Comparison of ENCODE assay signal across 1 cellular context in genomic region chr1:23169219-23169575, GRCh38.
TF ChIP-seq lines count a peak whose summit lies in the region.

No MANE protein-coding gene starts in this region.

TF ChIP-seq in HCT116, 20 proteins besides CTCF, POLR2A, EP300 and RAD21 (continued from another document):
- no peak for TF ChIP-seq CBX3 (IDR thresholded peaks at IDR 0.05; ENCODE audit: low read depth)
- TF ChIP-seq EGR1 (IDR thresholded peaks at IDR 0.05; ENCODE audit: low read depth), result no peak
